Comparison of ENCODE assay signal across 1 cellular context in the genomic region with DNA sequence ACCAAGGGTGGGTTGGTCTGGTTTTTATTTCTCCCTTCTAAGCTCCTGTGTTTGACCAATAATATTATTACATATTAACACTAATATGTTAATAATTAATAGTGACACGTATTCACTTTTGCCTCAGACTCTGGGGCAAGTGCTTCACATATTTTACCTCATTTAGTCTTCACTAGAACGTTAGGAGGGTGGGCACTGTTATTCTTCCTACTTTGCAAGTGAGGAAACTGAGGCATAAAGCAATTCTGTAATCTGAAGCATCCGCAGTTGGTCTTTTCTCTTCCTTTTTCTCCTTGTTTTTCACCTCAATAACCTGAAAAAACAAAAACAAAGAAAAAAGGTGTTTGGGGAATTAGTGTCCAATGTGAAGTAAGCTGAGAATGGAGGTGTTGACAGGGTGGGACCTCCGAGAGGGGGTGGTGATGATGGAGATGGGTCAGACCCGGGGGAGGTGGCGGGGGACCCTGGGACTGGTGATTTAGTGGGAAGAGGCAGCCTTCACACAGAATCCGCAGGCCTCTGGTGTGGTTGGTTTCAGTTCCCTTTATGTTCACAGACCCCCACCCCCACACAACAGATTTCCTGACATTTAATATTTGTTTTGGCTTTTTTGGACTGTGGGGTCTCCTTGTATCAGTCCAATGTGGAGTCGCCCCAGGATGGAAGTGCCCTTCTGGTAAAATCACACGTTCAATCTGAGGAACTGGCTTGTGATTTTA.
TF ChIP-seq lines count a peak whose summit lies in the region.

No MANE protein-coding gene starts in this region.

TF ChIP-seq in HEK293T, 16 proteins besides CTCF, POLR2A, EP300 and RAD21 (continued from another document):
- TF ChIP-seq, protein P1, sequence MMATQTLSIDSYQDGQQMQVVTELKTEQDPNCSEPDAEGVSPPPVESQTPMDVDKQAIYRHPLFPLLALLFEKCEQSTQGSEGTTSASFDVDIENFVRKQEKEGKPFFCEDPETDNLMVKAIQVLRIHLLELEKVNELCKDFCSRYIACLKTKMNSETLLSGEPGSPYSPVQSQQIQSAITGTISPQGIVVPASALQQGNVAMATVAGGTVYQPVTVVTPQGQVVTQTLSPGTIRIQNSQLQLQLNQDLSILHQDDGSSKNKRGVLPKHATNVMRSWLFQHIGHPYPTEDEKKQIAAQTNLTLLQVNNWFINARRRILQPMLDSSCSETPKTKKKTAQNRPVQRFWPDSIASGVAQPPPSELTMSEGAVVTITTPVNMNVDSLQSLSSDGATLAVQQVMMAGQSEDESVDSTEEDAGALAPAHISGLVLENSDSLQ (IDR thresholded peaks at IDR 0.05), result no peak
- TF ChIP-seq TARDBP (IDR thresholded peaks at IDR 0.05), result no peak
- no peak for TF ChIP-seq CTBP1 (IDR thresholded peaks at IDR 0.05; ENCODE audit: borderline replicate concordance)
- TF ChIP-seq SP1 (IDR thresholded peaks at IDR 0.05), result no peak
- no peak for TF ChIP-seq FOXM1 (IDR thresholded peaks at IDR 0.05; ENCODE audit: borderline replicate concordance)
